16 cellular contexts compared by ENCODE assay signal in genomic region chr18:58727776-58728500, GRCh38. TPM values are rescaled to one million over a fixed set of nuclear protein-coding genes. Genes with fewer than 3 reads are reported as not detected.
DNase-seq lines count a peak whose midpoint lies in the region; ATAC-seq and TF ChIP-seq lines count a peak whose summit lies in the region.
"Had no signal": no experiment of that assay in that cellular context is flagged by ENCODE, and none has a peak within 500 bp of the region (broad histone marks: within the 10 kb centered on the region; RNA-seq: fewer than 3 reads in every experiment).

No MANE protein-coding gene starts in this region.

- no peak overlapping the region for H3K18ac ChIP-seq in mesendoderm (ENCODE audit: low read length)

- H3K36me3 ChIP-seq in cardiac muscle cell (peaks cover 24% of the 10 kb centered on the region), thyroid gland (no peaks in the 10 kb centered on the region), mesendoderm (ENCODE audit: control insufficient read depth, insufficient read depth, low read length) (no peaks in the 10 kb centered on the region)

- no peak overlapping the region for H3K9ac ChIP-seq in mesendoderm (ENCODE audit: low read length)

- no peak overlapping the region for H3K56ac ChIP-seq in mesendoderm (ENCODE audit: low read length)

- no peak overlapping the region for H4K8ac ChIP-seq in mesendoderm (ENCODE audit: low read depth, low read length)

- no peaks in the 10 kb centered on the region for H3K79me2 ChIP-seq in mesendoderm (ENCODE audit: control insufficient read depth, insufficient read depth, low read length)

- H3K4me1 ChIP-seq in cardiac muscle cell (ENCODE audit: low read depth) (peaks cover 14% of the 10 kb centered on the region), thyroid gland (no peaks in the 10 kb centered on the region), mesendoderm (ENCODE audit: control insufficient read depth, low read depth, low read length) (no peaks in the 10 kb centered on the region)

- no peak overlapping the region for H3K23ac ChIP-seq in mesendoderm (ENCODE audit: low read length)

- no peak for TF ChIP-seq POLR2A in thyroid gland (IDR thresholded peaks at IDR 0.05)

- 73% methylated on average over 6 of the region's 6 CpGs for WGBS in thyroid gland, 2 donors
- WGBS in mesendoderm (ENCODE audit: extremely low coverage, insufficient coverage, low lambda C conversion rate) = no CpG with 5 or more reads among the region's 6 CpGs

- no peak overlapping the region for H3K4ac ChIP-seq in mesendoderm (ENCODE audit: low read depth, low read length)

- no peaks in the 10 kb centered on the region for H3K9me3 ChIP-seq in cardiac muscle cell (ENCODE audit: low read depth)
- no peaks in the 10 kb centered on the region for H3K9me3 ChIP-seq in thyroid gland

- no peak overlapping the region for H3K4me2 ChIP-seq in mesendoderm (ENCODE audit: low read length)

- H3K4me3 ChIP-seq in astrocyte of the cerebellum (ENCODE audit: low read depth, low read length) (no peak overlapping the region), cardiac muscle cell (no peak overlapping the region), thyroid gland (replicated peaks in 1 of 3) (no peak overlapping the region), mesendoderm (ENCODE audit: low read length) (no peak overlapping the region)

- no peak overlapping the region for H2BK5ac ChIP-seq in mesendoderm (ENCODE audit: low read length)

- intact Hi-C loops in Right ventricle myocardium superior (cut with DNase I) = no loop called here
- intact Hi-C loops in cardiac septum (cut with DNase I) = no loop called here
- intact Hi-C loops in thyroid gland (cut with DNase I) = no loop called here

- H2BK120ac ChIP-seq in mesendoderm (ENCODE audit: low read depth, low read length) = no peak overlapping the region

- in situ Hi-C loops in astrocyte of the cerebellum (cut with HindIII; ENCODE audit: low sequenced_read_pairs) = no loop called here

- no peak overlapping the region for H2AK5ac ChIP-seq in mesendoderm (ENCODE audit: low read length)

- no peak overlapping the region for H3K27ac ChIP-seq in cardiac muscle cell
- no peak overlapping the region for H3K27ac ChIP-seq in thyroid gland
- H3K27ac ChIP-seq in mesendoderm (ENCODE audit: low read depth, low read length) = no peak overlapping the region
- H3K27ac ChIP-seq: epithelial cell of prostate had no signal

- H3K27me3 ChIP-seq in cardiac muscle cell = no peaks in the 10 kb centered on the region
- H3K27me3 ChIP-seq in thyroid gland = no peaks in the 10 kb centered on the region
- no peaks in the 10 kb centered on the region for H3K27me3 ChIP-seq in mesendoderm (ENCODE audit: insufficient read depth, low read length, poor library complexity)

- no peaks in the 10 kb centered on the region for H3K79me1 ChIP-seq in mesendoderm (ENCODE audit: low read length)

- TF ChIP-seq CTCF in astrocyte of the cerebellum (IDR thresholded peaks at IDR 0.05; ENCODE audit: low read depth, low read length, missing control alignments) = no peak
- no peak for TF ChIP-seq CTCF in cardiac muscle cell (IDR thresholded peaks at IDR 0.05; ENCODE audit: low read depth, low read length)
- no peak for TF ChIP-seq CTCF in thyroid gland (IDR thresholded peaks at IDR 0.05)

- peak; percentile 76 for ATAC-seq in Right ventricle myocardium superior (ENCODE audit: poor library complexity)
- no peak for ATAC-seq in HG03378 (IDR thresholded peaks at IDR 0.05; ENCODE audit: unreplicated experiment)
- ATAC-seq: SK-N-SH treated with all-trans-retinoic acid at 6 μM for 48 hours had no signal

- H4K5ac ChIP-seq in mesendoderm (ENCODE audit: low read length) = no peak overlapping the region

- H2BK15ac ChIP-seq in mesendoderm (replicated peaks; ENCODE audit: low read depth) = no peak overlapping the region

- DNase-seq in Right ventricle myocardium superior (peak; percentile 41), cardiac septum (ENCODE audit: low spot score) (no peak), astrocyte of the cerebellum (ENCODE audit: low read depth) (peak; percentile 11), cardiac muscle cell (ENCODE audit: low read depth in 1 of 2, low spot score in 1 of 2) (peak; percentile 8 to 21), thyroid gland (peak; percentile 56 to 62), mesendoderm (no peak), HuH-7 (ENCODE audit: low spot score) (no peak)
- DNase-seq: activated CD4-positive, alpha-beta T cell treated with anti-CD3 and anti-CD28 coated beads, Interleukin-2, amount 50 U/mL, for 48 hours; activated T-cell treated with anti-CD3 and anti-CD28 coated beads, Interleukin-2, amount 50 U/mL, for 1 hour; NCI-H1092; NCI-H345; stimulated activated CD4-positive, alpha-beta T cell treated with anti-CD3 and anti-CD28 coated beads, Interleukin-4, amount 100 ng/mL, for 24 hours; stimulated activated CD8-positive, alpha-beta memory T cell treated with anti-CD3 and anti-CD28 coated beads, Interleukin-4, amount 100 ng/mL, for 48 hours had no signal

RNA-seq across cellular contexts. Expression of gene MALT1, which starts 56.7 kb away (rescaled TPM):
- total RNA-seq in Right ventricle myocardium superior (10.2 TPM), cardiac septum (12.8 TPM), cardiac muscle cell (38.9 and 51.8 TPM in 2 replicates), thyroid gland (10 to 100 TPM; 26.3 to 42.1 (median 30.2) TPM)
- 33.6 and 36.6 TPM in 2 replicates for polyA plus RNA-seq in cardiac muscle cell
- 17.6 TPM for polyA plus RNA-seq in mesendoderm (2013, experiment 1 of 2)
- 17.7 TPM for polyA plus RNA-seq in mesendoderm (2013, experiment 2 of 2)

Comparison
In these comparisons a context has a peak if more than half of its experiments do, and no peak if none do; other contexts are left out.
1. DNase-seq: peak in Right ventricle myocardium superior (single experiment), astrocyte of the cerebellum (single experiment), cardiac muscle cell (2 of 2) and thyroid gland (2 of 2); none in cardiac septum (single experiment), mesendoderm (single experiment) and HuH-7 (single experiment).